13 cellular contexts compared by ENCODE assay signal in the genomic region with DNA sequence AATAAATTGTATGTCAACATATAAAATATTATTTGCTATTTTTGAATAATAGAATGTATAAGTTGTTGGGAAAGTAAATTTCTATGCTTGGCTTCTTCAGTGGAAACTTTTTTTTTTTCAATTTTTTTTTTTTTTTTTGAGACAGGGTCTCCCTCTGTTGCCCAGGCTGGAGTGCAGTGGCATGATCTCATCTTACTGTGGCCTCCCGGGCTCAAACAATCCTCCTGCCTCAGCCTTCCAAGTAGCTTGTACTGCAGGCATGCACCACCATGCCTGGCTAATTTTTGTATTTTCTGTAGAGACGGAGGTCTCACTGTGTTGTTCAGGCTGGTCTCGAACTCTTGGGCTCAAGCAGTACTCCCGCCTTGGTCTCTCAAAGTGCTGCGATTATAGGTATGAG. TPM values are rescaled to one million over a fixed set of nuclear protein-coding genes. Genes with fewer than 3 reads are reported as not detected.
A peak's percentile ranks its signal among the peaks of the same experiment; 100 is the strongest.
DNase-seq lines count a peak whose midpoint lies in the region; ATAC-seq and TF ChIP-seq lines count a peak whose summit lies in the region.
"Had no signal": no experiment of that assay in that cellular context is flagged by ENCODE, and none has a peak within 500 bp of the region (broad histone marks: within the 10 kb centered on the region; RNA-seq: fewer than 3 reads in every experiment).

No MANE protein-coding gene starts in this region.

- peaks cover 56 to 87% (median 72%) of the 10 kb centered on the region in 4 donors for H3K4me1 Mint-ChIP-seq in CD4-positive, CD25-positive, alpha-beta regulatory T cell
- peaks cover 74 to 93% (median 92%) of the 10 kb centered on the region in 3 donors for H3K4me1 Mint-ChIP-seq in CD8-positive, alpha-beta memory T cell
- H3K4me1 Mint-ChIP-seq in activated CD8-positive, alpha-beta T cell treated with anti-CD3 and anti-CD28 coated beads for 36 hours (ENCODE audit: low read depth) = peaks cover 73% of the 10 kb centered on the region
- H3K4me1 Mint-ChIP-seq in naive thymus-derived CD8-positive, alpha-beta T cell = peaks cover 33 to 85% (median 73%) of the 10 kb centered on the region in 4 donors

- POLR2A ChIA-PET in CD8-positive, alpha-beta memory T cell (lab: Charles Lee) = interaction anchor here (0.8 to 3.5 kb wide), 3 partner anchors 11 to 126 kb away, joined by 6 to 23 read pairs (median 10); a partner anchor contains a TSS
- POLR2A ChIA-PET in activated CD8-positive, alpha-beta T cell treated with anti-CD3 and anti-CD28 coated beads for 36 hours (lab: Charles Lee) = interaction anchor here (0.6 to 4.8 kb wide), 8 partner anchors 9 to 100 kb away, joined by 3 to 19 read pairs (median 4); a partner anchor contains a TSS
- POLR2A ChIA-PET in naive thymus-derived CD8-positive, alpha-beta T cell (lab: Charles Lee) = interaction anchor here (0.7 to 2.7 kb wide), 5 partner anchors 16 to 100 kb away, joined by 3 to 13 read pairs (median 3); a partner anchor contains a TSS

- peaks cover 92% of the 10 kb centered on the region for H3K4me1 ChIP-seq in CD4-positive, CD25-positive, alpha-beta regulatory T cell (ENCODE audit: control insufficient read depth, insufficient read depth, low read length, poor library complexity, severe bottlenecking)
- H3K4me1 ChIP-seq in CD8-positive, alpha-beta memory T cell (ENCODE audit: insufficient read depth, low read length) = peaks cover 88% of the 10 kb centered on the region

- H3K27me3 Mint-ChIP-seq in CD4-positive, CD25-positive, alpha-beta regulatory T cell = no peaks in the 10 kb centered on the region
- no peaks in the 10 kb centered on the region for H3K27me3 Mint-ChIP-seq in CD8-positive, alpha-beta memory T cell
- no peaks in the 10 kb centered on the region for H3K27me3 Mint-ChIP-seq in activated CD8-positive, alpha-beta T cell treated with anti-CD3 and anti-CD28 coated beads for 36 hours
- no peaks in the 10 kb centered on the region for H3K27me3 Mint-ChIP-seq in naive thymus-derived CD8-positive, alpha-beta T cell

- H3K4me3 ChIP-seq in CD4-positive, CD25-positive, alpha-beta regulatory T cell (ENCODE audit: low read depth, low read length) = peak overlapping the region; percentile 100
- H3K4me3 ChIP-seq in CD8-positive, alpha-beta memory T cell (ENCODE audit: low read length) = no peak overlapping the region
- H3K4me3 ChIP-seq: HAP-1, right atrium auricular region had no signal

- no peaks in the 10 kb centered on the region for H3K9me3 ChIP-seq in CD4-positive, CD25-positive, alpha-beta regulatory T cell (ENCODE audit: control insufficient read depth in 2 of 2, low read length in 2 of 2)
- H3K9me3 ChIP-seq in CD8-positive, alpha-beta memory T cell (ENCODE audit: low read length) = no peaks in the 10 kb centered on the region
- H3K9me3 ChIP-seq: HAP-1, right atrium auricular region had no signal

- ATAC-seq in CD4-positive, CD25-positive, alpha-beta regulatory T cell (ENCODE audit: low read depth in 2 of 2) = no peak
- ATAC-seq in activated CD8-positive, alpha-beta T cell treated with anti-CD3 and anti-CD28 coated beads for 36 hours = no peak
- no peak for ATAC-seq in naive thymus-derived CD8-positive, alpha-beta T cell
- no peak for ATAC-seq in HG03135 (IDR thresholded peaks at IDR 0.05; ENCODE audit: unreplicated experiment)

- H3K27ac ChIP-seq in CD4-positive, CD25-positive, alpha-beta regulatory T cell (ENCODE audit: insufficient read depth, low read length, poor library complexity, severe bottlenecking) = peak overlapping the region; percentile 74
- no peak overlapping the region for H3K27ac ChIP-seq in CD8-positive, alpha-beta memory T cell (ENCODE audit: low read depth, low read length)
- H3K27ac ChIP-seq: right atrium auricular region had no signal

- no peak for TF ChIP-seq CTCF in activated CD8-positive, alpha-beta T cell treated with anti-CD3 and anti-CD28 coated beads for 36 hours (IDR thresholded peaks at IDR 0.05)

- no peaks in the 10 kb centered on the region for H3K36me3 ChIP-seq in CD4-positive, CD25-positive, alpha-beta regulatory T cell (ENCODE audit: control insufficient read depth, insufficient read depth, low read length)
- H3K36me3 ChIP-seq in CD8-positive, alpha-beta memory T cell (ENCODE audit: insufficient read depth, low read length) = no peaks in the 10 kb centered on the region
- H3K36me3 ChIP-seq: HAP-1, right atrium auricular region had no signal

- peak overlapping the region; percentile 72 to 90 (median 76) for H3K4me3 Mint-ChIP-seq in CD4-positive, CD25-positive, alpha-beta regulatory T cell
- peak overlapping the region; percentile 66 to 81 (median 71) for H3K4me3 Mint-ChIP-seq in CD8-positive, alpha-beta memory T cell
- H3K4me3 Mint-ChIP-seq in activated CD8-positive, alpha-beta T cell treated with anti-CD3 and anti-CD28 coated beads for 36 hours = peak overlapping the region; percentile 70
- peak overlapping the region; percentile 12 to 84 (median 74) for H3K4me3 Mint-ChIP-seq in naive thymus-derived CD8-positive, alpha-beta T cell

- no peaks in the 10 kb centered on the region for H3K27me3 ChIP-seq in CD4-positive, CD25-positive, alpha-beta regulatory T cell (ENCODE audit: control insufficient read depth, insufficient read depth, low read length)
- H3K27me3 ChIP-seq in CD8-positive, alpha-beta memory T cell (ENCODE audit: insufficient read depth, low read length, poor library complexity, severe bottlenecking) = no peaks in the 10 kb centered on the region
- H3K27me3 ChIP-seq: right atrium auricular region had no signal

- intact Hi-C loops in activated CD8-positive, alpha-beta T cell treated with anti-CD3 and anti-CD28 coated beads for 36 hours (cut with micrococcal nuclease) = loop anchor here (2.0 kb wide), 1 partner anchor 15 kb away; no protein-coding TSS in a partner anchor

- CTCF ChIA-PET in CD8-positive, alpha-beta memory T cell (lab: Charles Lee) = interaction anchor here (0.8 to 1.3 kb wide), 3 partner anchors 12 to 101 kb away, joined by 3 to 4 read pairs (median 3); no protein-coding TSS in a partner anchor
- CTCF ChIA-PET in activated CD8-positive, alpha-beta T cell treated with anti-CD3 and anti-CD28 coated beads for 36 hours (lab: Charles Lee) = interaction anchor here (1.2 to 2.2 kb wide), 4 partner anchors 8 to 159 kb away, joined by 3 to 8 read pairs (median 5); no protein-coding TSS in a partner anchor

- no peaks in the 10 kb centered on the region for H3K9me3 Mint-ChIP-seq in CD4-positive, CD25-positive, alpha-beta regulatory T cell
- H3K9me3 Mint-ChIP-seq in CD8-positive, alpha-beta memory T cell = no peaks in the 10 kb centered on the region
- H3K9me3 Mint-ChIP-seq in activated CD8-positive, alpha-beta T cell treated with anti-CD3 and anti-CD28 coated beads for 36 hours = no peaks in the 10 kb centered on the region
- H3K9me3 Mint-ChIP-seq in naive thymus-derived CD8-positive, alpha-beta T cell = no peaks in the 10 kb centered on the region

- H3K36me3 Mint-ChIP-seq in CD4-positive, CD25-positive, alpha-beta regulatory T cell = no peaks in the 10 kb centered on the region
- H3K36me3 Mint-ChIP-seq in CD8-positive, alpha-beta memory T cell = peaks cover 0 to 8% (median 1%) of the 10 kb centered on the region in 3 donors
- peaks cover 29% of the 10 kb centered on the region for H3K36me3 Mint-ChIP-seq in activated CD8-positive, alpha-beta T cell treated with anti-CD3 and anti-CD28 coated beads for 36 hours (ENCODE audit: low read depth)
- H3K36me3 Mint-ChIP-seq in naive thymus-derived CD8-positive, alpha-beta T cell = peaks cover 0 to 9% (median 0%) of the 10 kb centered on the region in 3 donors

- peak overlapping the region; percentile 33 to 59 (median 51) for H3K27ac Mint-ChIP-seq in CD4-positive, CD25-positive, alpha-beta regulatory T cell
- H3K27ac Mint-ChIP-seq in CD8-positive, alpha-beta memory T cell = peak overlapping the region; percentile 55 to 96 (median 77)
- peak overlapping the region; percentile 89 for H3K27ac Mint-ChIP-seq in activated CD8-positive, alpha-beta T cell treated with anti-CD3 and anti-CD28 coated beads for 36 hours
- H3K27ac Mint-ChIP-seq in naive thymus-derived CD8-positive, alpha-beta T cell = peak overlapping the region; percentile 38 to 91 (median 86)

- no peak for DNase-seq in CD4-positive, CD25-positive, alpha-beta regulatory T cell
- no peak for DNase-seq in CD8-positive, alpha-beta memory T cell
- DNase-seq in activated CD8-positive, alpha-beta T cell treated with anti-CD3 and anti-CD28 coated beads for 36 hours = no peak
- no peak for DNase-seq in naive thymus-derived CD8-positive, alpha-beta T cell
- DNase-seq in NOMO-1 treated with dmso at 0.1 percent for 144 hours (lab: John Stamatoyannopoulos, UW; ENCODE audit: unreplicated experiment) = no peak
- DNase-seq in activated CD4-positive, alpha-beta T cell treated with anti-CD3 and anti-CD28 coated beads, Interleukin-2, amount 50 U/mL, for 1 hour = no peak
- DNase-seq: effector CD4-positive, alpha-beta T cell; NCI-H187 treated with DMSO at 0.1 percent for 48 hours; NCI-H510A; SHP77 treated with DMSO at 0.1 percent for 48 hours had no signal

RNA-seq across cellular contexts. Expression of a gene that starts 16.8 kb away (rescaled TPM):
- total RNA-seq in CD4-positive, CD25-positive, alpha-beta regulatory T cell = 726 TPM
- polyA plus RNA-seq in CD4-positive, CD25-positive, alpha-beta regulatory T cell = 100 to 1,000 TPM; 221 to 262 (median 237) TPM
- total RNA-seq in CD8-positive, alpha-beta memory T cell = 100 to 1,000 TPM; 386 to 391 TPM
- polyA plus RNA-seq in CD8-positive, alpha-beta memory T cell = 303 TPM
- 100 to 1,000 TPM; 341 to 360 TPM for total RNA-seq in activated CD8-positive, alpha-beta T cell treated with anti-CD3 and anti-CD28 coated beads for 36 hours
- 100 to 1,000 TPM; 419 to 423 TPM for total RNA-seq in naive thymus-derived CD8-positive, alpha-beta T cell
- 100 to 1,000 TPM; 298 to 370 (median 331) TPM for polyA plus RNA-seq in naive thymus-derived CD8-positive, alpha-beta T cell
